In the genomic region with DNA sequence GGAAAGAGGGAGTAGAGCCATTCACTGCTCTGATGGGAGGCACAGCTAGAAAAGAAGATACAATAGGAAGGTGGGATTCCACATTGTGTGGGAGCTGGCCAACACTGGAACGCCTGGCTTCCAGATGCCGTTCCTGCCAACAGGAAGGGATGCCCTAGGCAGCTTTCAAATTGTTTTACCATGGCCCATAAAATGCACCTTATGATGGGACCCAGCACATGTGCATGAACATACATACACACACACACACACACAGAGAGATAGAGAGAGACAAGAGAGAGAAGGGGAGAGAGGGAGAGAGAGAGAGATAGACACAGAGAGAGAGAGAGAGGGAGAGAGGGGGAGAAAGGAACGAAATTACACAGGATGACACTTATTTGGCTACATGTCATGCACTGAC, we compare ENCODE assay signal across 33 cellular contexts.
"Had no signal": no experiment of that assay in that cellular context is flagged by ENCODE, and none has a peak within 500 bp of the region (broad histone marks: within the 10 kb centered on the region; RNA-seq: fewer than 3 reads in every experiment).

No MANE protein-coding gene starts in this region.

- H3K27me3 ChIP-seq: adrenal gland, body of pancreas, brain microvascular endothelial cell, breast epithelium had no signal

- H3K36me3 ChIP-seq: adrenal gland, brain microvascular endothelial cell, breast epithelium had no signal

- H3K4me1 ChIP-seq: adrenal gland, body of pancreas, breast epithelium had no signal

- H3K4me3 ChIP-seq: adrenal gland, body of pancreas, breast epithelium had no signal

- H3K9me3 ChIP-seq: adrenal gland, body of pancreas, breast epithelium had no signal

- H3K4me1 Mint-ChIP-seq: activated B cell treated with CpG ODN at 0.5 μM for 24 hours; activated naive CD8-positive, alpha-beta T cell treated with anti-CD3 and anti-CD28 coated beads for 36 hours had no signal

- H3K27ac ChIP-seq: adrenal gland, body of pancreas, brain microvascular endothelial cell, breast epithelium, VCaP had no signal

- H3K27ac Mint-ChIP-seq: activated B cell treated with CpG ODN at 0.5 μM for 24 hours; activated CD4-positive, alpha-beta memory T cell treated with anti-CD3 and anti-CD28 coated beads for 36 hours; activated CD4-positive, alpha-beta T cell treated with anti-CD3 and anti-CD28 coated beads, Interleukin-2, amount 10 ng/mL, durations not matched to agents 7 days and 5 days; activated CD8-positive, alpha-beta T cell treated with anti-CD3 and anti-CD28 coated beads for 36 hours; activated naive CD4-positive, alpha-beta T cell treated with anti-CD3 and anti-CD28 coated beads for 36 hours; activated naive CD4-positive, alpha-beta T cell treated with anti-CD3 and anti-CD28 coated beads, Interleukin-2, amount 50 U/mL, for 72 hours; activated naive CD8-positive, alpha-beta T cell treated with anti-CD3 and anti-CD28 coated beads for 36 hours; activated T-cell treated with anti-CD3 and anti-CD28 coated beads, Interleukin-2, amount 50 U/mL, for 72 hours; activated T-helper 1 cell treated with anti-CD3 and anti-CD28 coated beads, Interleukin-12 subunit alpha, Interleukin-12 subunit beta, Interleukin-2, Interleukin-4 antibody, amounts not matched to agents 30 ng/mL and 10 ng/mL and 1 ng/mL, durations not matched to agents 14 hours and 24 hours and 36 hours; activated T-helper 17 cell treated with anti-CD3 and anti-CD28 coated beads, Interleukin-2, amount 50 U/mL, for 72 hours; T-helper 1 cell treated with Interleukin-12 subunit alpha and Interleukin-12 subunit beta and Interleukin-4 antibody, amounts not matched to agents 30 μg/mL and 1 μg/mL, for 36 hours; T-helper 2 cell treated with Interferon-gamma antibody and Interleukin-4, amounts not matched to agents 5 μg/mL and 100 μg/mL, for 36 hours had no signal

- H3K4me3 Mint-ChIP-seq: activated B cell treated with CpG ODN at 0.5 μM for 24 hours; activated CD4-positive, alpha-beta memory T cell treated with anti-CD3 and anti-CD28 coated beads for 36 hours; activated CD4-positive, alpha-beta T cell treated with anti-CD3 and anti-CD28 coated beads, Interleukin-2, amount 10 ng/mL, durations not matched to agents 7 days and 5 days; activated CD8-positive, alpha-beta T cell treated with anti-CD3 and anti-CD28 coated beads for 36 hours; activated naive CD4-positive, alpha-beta T cell treated with anti-CD3 and anti-CD28 coated beads for 36 hours; activated naive CD8-positive, alpha-beta T cell treated with anti-CD3 and anti-CD28 coated beads for 36 hours; activated T-cell treated with anti-CD3 and anti-CD28 coated beads, Interleukin-2, amount 50 U/mL, for 4 hours; activated T-cell treated with anti-CD3 and anti-CD28 coated beads, Interleukin-2, amount 50 U/mL, for 72 hours; activated T-helper 1 cell treated with anti-CD3 and anti-CD28 coated beads, Interleukin-12 subunit alpha, Interleukin-12 subunit beta, Interleukin-2, Interleukin-4 antibody, amounts not matched to agents 30 ng/mL and 10 ng/mL and 1 ng/mL, durations not matched to agents 14 hours and 24 hours and 36 hours; activated T-helper 17 cell treated with anti-CD3 and anti-CD28 coated beads, Interleukin-2, amount 50 U/mL, for 72 hours; T-helper 1 cell treated with Interleukin-12 subunit alpha and Interleukin-12 subunit beta and Interleukin-4 antibody, amounts not matched to agents 30 μg/mL and 1 μg/mL, for 36 hours; T-helper 2 cell treated with Interferon-gamma antibody and Interleukin-4, amounts not matched to agents 5 μg/mL and 100 μg/mL, for 36 hours had no signal

- ATAC-seq: activated CD8-positive, alpha-beta T cell treated with anti-CD3 and anti-CD28 coated beads for 36 hours; activated naive CD4-positive, alpha-beta T cell treated with anti-CD3 and anti-CD28 coated beads, Interleukin-2, amount 50 U/mL, for 72 hours; activated T-cell treated with anti-CD3 and anti-CD28 coated beads, Interleukin-2, amount 50 U/mL, for 4 hours; activated T-cell treated with anti-CD3 and anti-CD28 coated beads, Interleukin-2, amount 50 U/mL, for 72 hours; activated T-helper 17 cell treated with anti-CD3 and anti-CD28 coated beads, Interleukin-2, amount 50 U/mL, for 72 hours; body of pancreas had no signal

- H3K27me3 Mint-ChIP-seq: activated naive CD8-positive, alpha-beta T cell treated with anti-CD3 and anti-CD28 coated beads for 36 hours had no signal

- DNase-seq: activated B cell treated with CpG ODN at 0.5 μM for 24 hours; activated CD4-positive, alpha-beta memory T cell treated with anti-CD3 and anti-CD28 coated beads for 36 hours; activated CD4-positive, alpha-beta T cell treated with anti-CD3 and anti-CD28 coated beads for 48 hours; activated CD4-positive, alpha-beta T cell treated with anti-CD3 and anti-CD28 coated beads, Interleukin-2, amount 10 ng/mL, durations not matched to agents 7 days and 5 days; activated CD4-positive, CD25-positive, alpha-beta regulatory T cell treated with anti-CD3 and anti-CD28 coated beads, Interleukin-2, amount 50 U/mL, for 72 hours; activated CD8-positive, alpha-beta memory T cell treated with anti-CD3 and anti-CD28 coated beads, Interleukin-2, amount 50 U/mL, for 4 hours; activated CD8-positive, alpha-beta T cell treated with anti-CD3 and anti-CD28 coated beads for 36 hours; activated effector memory CD4-positive, alpha-beta T cell treated with anti-CD3 and anti-CD28 coated beads, Interleukin-2, amount 50 U/mL, for 16 hours; activated gamma-delta T cell treated with Interleukin-2 at 50 U/mL for 16 hours; activated naive CD4-positive, alpha-beta T cell; activated naive CD4-positive, alpha-beta T cell treated with anti-CD3 and anti-CD28 coated beads for 36 hours; activated naive CD4-positive, alpha-beta T cell treated with anti-CD3 and anti-CD28 coated beads, Interleukin-2, amount 50 U/mL, for 16 hours; activated naive CD8-positive, alpha-beta T cell treated with anti-CD3 and anti-CD28 coated beads for 36 hours; activated T-cell treated with anti-CD3 and anti-CD28 coated beads for 4 hours; activated T-cell treated with anti-CD3 and anti-CD28 coated beads, Interleukin-2, amount 50 U/mL, for 1 hour; activated T-cell treated with anti-CD3 and anti-CD28 coated beads, Interleukin-2, amount 50 U/mL, for 4 hours; activated T-cell treated with anti-CD3 and anti-CD28 coated beads, Interleukin-2, amount 50 U/mL, for 72 hours; adrenal gland; amniotic stem cell; aorta; body of pancreas; brain microvascular endothelial cell; central memory CD4-positive, alpha-beta T cell; T-helper 1 cell; T-helper 2 cell; T-helper 9 cell had no signal

- H3K36me3 Mint-ChIP-seq: activated CD4-positive, alpha-beta memory T cell treated with anti-CD3 and anti-CD28 coated beads for 36 hours; activated naive CD8-positive, alpha-beta T cell treated with anti-CD3 and anti-CD28 coated beads for 36 hours had no signal

- H3K9me3 Mint-ChIP-seq: activated B cell treated with CpG ODN at 0.5 μM for 24 hours; activated CD4-positive, alpha-beta memory T cell treated with anti-CD3 and anti-CD28 coated beads for 36 hours; activated CD4-positive, alpha-beta T cell treated with anti-CD3 and anti-CD28 coated beads, Interleukin-2, amount 10 ng/mL, durations not matched to agents 7 days and 5 days; activated CD8-positive, alpha-beta T cell treated with anti-CD3 and anti-CD28 coated beads for 36 hours; activated naive CD4-positive, alpha-beta T cell treated with anti-CD3 and anti-CD28 coated beads for 36 hours; activated naive CD4-positive, alpha-beta T cell treated with anti-CD3 and anti-CD28 coated beads, Interleukin-2, amount 50 U/mL, for 72 hours; activated T-cell treated with anti-CD3 and anti-CD28 coated beads, Interleukin-2, amount 50 U/mL, for 4 hours; activated T-helper 17 cell treated with anti-CD3 and anti-CD28 coated beads, Interleukin-2, amount 50 U/mL, for 72 hours had no signal
